In genomic region chr16:10362077-10362863, GRCh38 we compare ENCODE assay signal across 12 cellular contexts. TPM values are rescaled to one million over a fixed set of nuclear protein-coding genes. Genes with fewer than 3 reads are reported as not detected.
DNase-seq lines count a peak whose midpoint lies in the region; ATAC-seq, FAIRE-seq and TF ChIP-seq lines count a peak whose summit lies in the region.
"Had no signal": no experiment of that assay in that cellular context is flagged by ENCODE, and none has a peak within 500 bp of the region (broad histone marks: within the 10 kb centered on the region; RNA-seq: fewer than 3 reads in every experiment).

No MANE protein-coding gene starts in this region.

- H3K9ac ChIP-seq in kidney (ENCODE audit: low read length in 2 of 2): no peak overlapping the region

- no peaks in the 10 kb centered on the region for H3K4me1 ChIP-seq in small intestine (ENCODE audit: control insufficient read depth in 2 of 2, insufficient read depth in 1 of 2, low read depth in 1 of 2, low read length in 1 of 2)
- H3K4me1 ChIP-seq in kidney (ENCODE audit: control insufficient read depth in 1 of 2, insufficient read depth in 1 of 2, low read depth in 1 of 2, low read length in 2 of 2): no peaks in the 10 kb centered on the region

- H3K9me3 ChIP-seq in small intestine (ENCODE audit: control insufficient read depth, low read depth): no peaks in the 10 kb centered on the region
- H3K9me3 ChIP-seq in kidney (ENCODE audit: control insufficient read depth in 1 of 2, low read length in 2 of 2): no peaks in the 10 kb centered on the region

- no peak for FAIRE-seq in small intestine (lab: Jason Lieb, UNC)
- FAIRE-seq in kidney (lab: Jason Lieb, UNC): no peak

- 26 to 35% (median 35%) methylated on average over 9 of the region's 9 CpGs for WGBS in small intestine, 3 donors

- no peaks in the 10 kb centered on the region for H3K27me3 Mint-ChIP-seq in activated T-cell treated with anti-CD3 and anti-CD28 coated beads, Interleukin-2, amount 50 U/mL, for 24 hours
- no peaks in the 10 kb centered on the region for H3K27me3 Mint-ChIP-seq in activated T-helper 1 cell treated with anti-CD3 and anti-CD28 coated beads, Interleukin-12 subunit alpha, Interleukin-12 subunit beta, Interleukin-2, Interleukin-4 antibody, amounts not matched to agents 30 ng/mL and 10 ng/mL and 1 ng/mL, durations not matched to agents 14 hours and 24 hours and 36 hours (ENCODE audit: insufficient read depth)

- TF ChIP-seq POLR2A in NB4 (IDR thresholded peaks at IDR 0.05; ENCODE audit: extremely low read depth, insufficient read length): no peak

- no peak for TF ChIP-seq CTCF in NB4 (IDR thresholded peaks at IDR 0.05; ENCODE audit: low read depth, low read length)
- no peak for TF ChIP-seq CTCF in kidney (IDR thresholded peaks at IDR 0.05; ENCODE audit: borderline replicate concordance, extremely low read depth, insufficient read depth)

- no peaks in the 10 kb centered on the region for H3K36me3 Mint-ChIP-seq in activated T-cell treated with anti-CD3 and anti-CD28 coated beads, Interleukin-2, amount 50 U/mL, for 24 hours (ENCODE audit: low read depth)
- peaks cover 2% of the 10 kb centered on the region for H3K36me3 Mint-ChIP-seq in activated T-helper 1 cell treated with anti-CD3 and anti-CD28 coated beads, Interleukin-12 subunit alpha, Interleukin-12 subunit beta, Interleukin-2, Interleukin-4 antibody, amounts not matched to agents 30 ng/mL and 10 ng/mL and 1 ng/mL, durations not matched to agents 14 hours and 24 hours and 36 hours (ENCODE audit: low read depth)

- no peak for DNase-seq in activated T-cell treated with anti-CD3 and anti-CD28 coated beads, Interleukin-2, amount 50 U/mL, for 24 hours
- no peak for DNase-seq in activated T-cell treated with anti-CD3 and anti-CD28 coated beads, Interleukin-2, amount 50 U/mL, for 1 hour
- DNase-seq in NB4 (ENCODE audit: low read depth): peak; percentile 92
- DNase-seq in activated T-helper 1 cell treated with anti-CD3 and anti-CD28 coated beads, Interleukin-12 subunit alpha, Interleukin-12 subunit beta, Interleukin-2, Interleukin-4 antibody, amounts not matched to agents 30 ng/mL and 10 ng/mL and 1 ng/mL, durations not matched to agents 14 hours and 24 hours and 36 hours (ENCODE audit: low spot score): peak; percentile 11
- peak; percentile 18 for DNase-seq in small intestine
- no peak for DNase-seq in kidney
- DNase-seq in NCI-H1417 treated with DMSO at 0.1 percent for 48 hours (lab: John Stamatoyannopoulos, UW): no peak
- DNase-seq: NK-92 treated with Interleukin-12 subunit alpha and Interleukin-12 subunit beta, amount 100 ng/mL, for 24 hours; stimulated activated CD4-positive, alpha-beta T cell treated with anti-CD3 and anti-CD28 coated beads, Interleukin-12 subunit alpha, Interleukin-12 subunit beta, amount 100 ng/mL, for 4 hours; stimulated activated naive CD4-positive, alpha-beta T cell treated with Interleukin-2 at 50 U/mL for 16 hours had no signal

- H3K27ac Mint-ChIP-seq in activated T-cell treated with anti-CD3 and anti-CD28 coated beads, Interleukin-2, amount 50 U/mL, for 24 hours: peak overlapping the region; percentile 59
- peak overlapping the region; percentile 74 for H3K27ac Mint-ChIP-seq in activated T-helper 1 cell treated with anti-CD3 and anti-CD28 coated beads, Interleukin-12 subunit alpha, Interleukin-12 subunit beta, Interleukin-2, Interleukin-4 antibody, amounts not matched to agents 30 ng/mL and 10 ng/mL and 1 ng/mL, durations not matched to agents 14 hours and 24 hours and 36 hours

- H3K9me3 Mint-ChIP-seq in activated T-cell treated with anti-CD3 and anti-CD28 coated beads, Interleukin-2, amount 50 U/mL, for 24 hours: peaks cover 2% of the 10 kb centered on the region
- peaks cover 4% of the 10 kb centered on the region for H3K9me3 Mint-ChIP-seq in activated T-helper 1 cell treated with anti-CD3 and anti-CD28 coated beads, Interleukin-12 subunit alpha, Interleukin-12 subunit beta, Interleukin-2, Interleukin-4 antibody, amounts not matched to agents 30 ng/mL and 10 ng/mL and 1 ng/mL, durations not matched to agents 14 hours and 24 hours and 36 hours

- intact Hi-C loops in activated T-helper 1 cell treated with anti-CD3 and anti-CD28 coated beads, Interleukin-12 subunit alpha, Interleukin-12 subunit beta, Interleukin-2, Interleukin-4 antibody, amounts not matched to agents 30 ng/mL and 10 ng/mL and 1 ng/mL, durations not matched to agents 14 hours and 24 hours and 36 hours (cut with micrococcal nuclease): loop anchor here (2.0 kb wide), 1 partner anchor 33 kb away; no protein-coding TSS in a partner anchor
- intact Hi-C loops in kidney (cut with DNase I): no loop called here

- H3K27me3 ChIP-seq in small intestine (ENCODE audit: control insufficient read depth in 2 of 2, insufficient read depth in 2 of 2, low read length in 2 of 2): no peaks in the 10 kb centered on the region
- H3K27me3 ChIP-seq: cardiac muscle cell had no signal

- H3K4me3 Mint-ChIP-seq in activated T-cell treated with anti-CD3 and anti-CD28 coated beads, Interleukin-2, amount 50 U/mL, for 24 hours: no peak overlapping the region
- H3K4me3 Mint-ChIP-seq in activated T-helper 1 cell treated with anti-CD3 and anti-CD28 coated beads, Interleukin-12 subunit alpha, Interleukin-12 subunit beta, Interleukin-2, Interleukin-4 antibody, amounts not matched to agents 30 ng/mL and 10 ng/mL and 1 ng/mL, durations not matched to agents 14 hours and 24 hours and 36 hours: peak overlapping the region; percentile 32

- H3K36me3 ChIP-seq in small intestine (ENCODE audit: control insufficient read depth in 2 of 2, insufficient read depth in 2 of 2, low read length in 2 of 2) (no peaks in the 10 kb centered on the region), kidney (ENCODE audit: control insufficient read depth in 1 of 2, insufficient read depth in 2 of 2, low read length in 2 of 2) (no peaks in the 10 kb centered on the region)
- H3K36me3 ChIP-seq: cardiac muscle cell had no signal

- ATAC-seq in HG03196 (IDR thresholded peaks at IDR 0.05; ENCODE audit: unreplicated experiment): no peak

- H3K27ac ChIP-seq in small intestine (ENCODE audit: low read depth in 1 of 2, low read length in 1 of 2) (peak overlapping the region in 1 of 2 donors; percentile 58), kidney (ENCODE audit: low read depth in 2 of 2, low read length in 2 of 2) (no peak overlapping the region)
- H3K27ac ChIP-seq: cardiac muscle cell had no signal

- peaks cover 12% of the 10 kb centered on the region for H3K4me1 Mint-ChIP-seq in activated T-cell treated with anti-CD3 and anti-CD28 coated beads, Interleukin-2, amount 50 U/mL, for 24 hours (ENCODE audit: low read depth)
- H3K4me1 Mint-ChIP-seq in activated T-helper 1 cell treated with anti-CD3 and anti-CD28 coated beads, Interleukin-12 subunit alpha, Interleukin-12 subunit beta, Interleukin-2, Interleukin-4 antibody, amounts not matched to agents 30 ng/mL and 10 ng/mL and 1 ng/mL, durations not matched to agents 14 hours and 24 hours and 36 hours (ENCODE audit: low read depth): peaks cover 20% of the 10 kb centered on the region

- no peak overlapping the region for H3K4me3 ChIP-seq in NB4 (ENCODE audit: low read depth, low read length)
- H3K4me3 ChIP-seq in small intestine (ENCODE audit: low read depth in 1 of 2, low read length in 2 of 2): no peak overlapping the region
- H3K4me3 ChIP-seq in kidney (ENCODE audit: low read length in 2 of 2): no peak overlapping the region
- H3K4me3 ChIP-seq: cardiac muscle cell had no signal

RNA-seq across cellular contexts. Expression of gene ATF7IP2, which starts 23.6 kb away (rescaled TPM):
- 25.9 and 28.7 TPM in 2 replicates for total RNA-seq in activated T-helper 1 cell treated with anti-CD3 and anti-CD28 coated beads, Interleukin-12 subunit alpha, Interleukin-12 subunit beta, Interleukin-2, Interleukin-4 antibody, amounts not matched to agents 30 ng/mL and 10 ng/mL and 1 ng/mL, durations not matched to agents 14 hours and 24 hours and 36 hours
- polyA plus RNA-seq in small intestine (10 to 100 TPM in 2 of 3 donors, 1 to 10 TPM in 1; 9.6 to 29.5 (median 17.8) TPM), kidney (ENCODE audit: insufficient read depth, low read depth, low replicate concordance) (20.2 TPM)
- total RNA-seq in kidney: 17.1 TPM

Comparison
In these comparisons a context has a peak if more than half of its experiments do, and no peak if none do; other contexts are left out.
1. DNase-seq: peak in NB4 (single experiment), activated T-helper 1 cell treated with anti-CD3 and anti-CD28 coated beads, Interleukin-12 subunit alpha, Interleukin-12 subunit beta, Interleukin-2, Interleukin-4 antibody, amounts not matched to agents 30 ng/mL and 10 ng/mL and 1 ng/mL, durations not matched to agents 14 hours and 24 hours and 36 hours (single experiment) and small intestine (single experiment); none in activated T-cell treated with anti-CD3 and anti-CD28 coated beads, Interleukin-2, amount 50 U/mL, for 24 hours (single experiment), activated T-cell treated with anti-CD3 and anti-CD28 coated beads, Interleukin-2, amount 50 U/mL, for 1 hour (single experiment), kidney (single experiment) and NCI-H1417 treated with DMSO at 0.1 percent for 48 hours (single experiment).